ENCODE assay signal across 15 cellular contexts in genomic region chr1:203135636-203136305, GRCh38. TPM values are rescaled to one million over a fixed set of nuclear protein-coding genes. Genes with fewer than 3 reads are reported as not detected.
A peak's percentile ranks its signal among the peaks of the same experiment; 100 is the strongest.
DNase-seq lines count a peak whose midpoint lies in the region; ATAC-seq and TF ChIP-seq lines count a peak whose summit lies in the region.
"Had no signal": no experiment of that assay in that cellular context is flagged by ENCODE, and none has a peak within 500 bp of the region (broad histone marks: within the 10 kb centered on the region; RNA-seq: fewer than 3 reads in every experiment).

No MANE protein-coding gene starts in this region.

- intact Hi-C loops in cardiac septum (cut with DNase I) (no loop called here), Right ventricle myocardium inferior (cut with DNase I) (no loop called here), upper lobe of right lung (cut with DNase I) (no loop called here), heart right ventricle (cut with DNase I) (no loop called here)

- peaks cover 5 to 10% of the 10 kb centered on the region in 2 donors for H3K4me1 Mint-ChIP-seq in immature natural killer cell

- no peak overlapping the region for H3K4me3 ChIP-seq in upper lobe of right lung
- H3K4me3 ChIP-seq in heart right ventricle: no peak overlapping the region

- no peaks in the 10 kb centered on the region for H3K36me3 Mint-ChIP-seq in immature natural killer cell
- H3K36me3 Mint-ChIP-seq: naive thymus-derived CD8-positive, alpha-beta T cell had no signal

- H3K27ac Mint-ChIP-seq in immature natural killer cell: no peak overlapping the region

- no peak overlapping the region for H3K27ac ChIP-seq in upper lobe of right lung
- no peak overlapping the region for H3K27ac ChIP-seq in heart right ventricle

- no peaks in the 10 kb centered on the region for H3K27me3 ChIP-seq in upper lobe of right lung
- peaks cover 0 to 34% (median 0%) of the 10 kb centered on the region in 7 donors for H3K27me3 ChIP-seq in heart right ventricle

- H3K9me3 ChIP-seq in upper lobe of right lung (no peaks in the 10 kb centered on the region), heart right ventricle (no peaks in the 10 kb centered on the region)

- 64 to 73% methylated on average over 8 of the region's 8 CpGs for WGBS in heart right ventricle, 2 donors

- DNase-seq in cardiac septum (ENCODE audit: low spot score) (peak; percentile 74), Right ventricle myocardium inferior (ENCODE audit: missing footprints) (no peak), RPMI7951 (ENCODE audit: low read depth) (peak; percentile 68), upper lobe of right lung (peak; percentile 44), heart right ventricle (no peak), immature natural killer cell (no peak)
- DNase-seq: activated T-cell treated with anti-CD3 and anti-CD28 coated beads, Interleukin-2, amount 50 U/mL, for 1 hour; NCI-H1930 had no signal

- ATAC-seq in Right ventricle myocardium inferior (no peak), esophagus mucosa (peak; percentile 52), upper lobe of right lung (peak; percentile 31), heart right ventricle (no peak), GM21723 (IDR thresholded peaks at IDR 0.05; ENCODE audit: unreplicated experiment) (no peak)
- ATAC-seq: naive thymus-derived CD8-positive, alpha-beta T cell had no signal

- peaks cover 4% of the 10 kb centered on the region for H3K4me1 ChIP-seq in upper lobe of right lung
- H3K4me1 ChIP-seq in heart right ventricle: peaks cover 0 to 19% (median 9%) of the 10 kb centered on the region in 9 donors

- no peak overlapping the region for H3K4me3 Mint-ChIP-seq in immature natural killer cell
- H3K4me3 Mint-ChIP-seq: naive thymus-derived CD8-positive, alpha-beta T cell had no signal

- peaks cover 0 to 9% (median 2%) of the 10 kb centered on the region in 3 donors for H3K27me3 Mint-ChIP-seq in immature natural killer cell (ENCODE audit: low read depth in 3 of 3)

- no peaks in the 10 kb centered on the region for H3K9me3 Mint-ChIP-seq in immature natural killer cell
- H3K9me3 Mint-ChIP-seq: naive thymus-derived CD8-positive, alpha-beta T cell had no signal

- TF ChIP-seq CTCF in upper lobe of right lung (IDR thresholded peaks at IDR 0.05) (no peak), heart right ventricle (IDR thresholded peaks at IDR 0.05) (no peak)

- no peaks in the 10 kb centered on the region for H3K36me3 ChIP-seq in upper lobe of right lung
- H3K36me3 ChIP-seq in heart right ventricle: no peaks in the 10 kb centered on the region

RNA-seq across cellular contexts. Expression of gene ADORA1, which starts 8.2 kb away (rescaled TPM):
- total RNA-seq in cardiac septum (12.1 TPM), Right ventricle myocardium inferior (19.0 TPM), esophagus mucosa (0.28 TPM), upper lobe of right lung (4.1 TPM), heart right ventricle (10 to 100 TPM in 4 of 10 donors, 1 to 10 TPM in 6; 5.1 to 12.2 (median 9.3) TPM)
- 15.0 and 16.6 TPM in 2 replicates for total RNA-seq in RPMI7951 (2014; rRNA removed; shearing (Covaris generic))
- polyA plus RNA-seq in heart right ventricle (1 to 10 TPM; 1.8 to 8.3 TPM), immature natural killer cell (1 to 10 TPM in 1 of 3 donors, under 1 TPM in 1, not detected in 1; 0.18 to 3.7 TPM)
- total RNA-seq: naive thymus-derived CD8-positive, alpha-beta T cell; OCI-LY7 had no signal
- polyA plus RNA-seq: HepG2; naive thymus-derived CD8-positive, alpha-beta T cell had no signal

RNA-seq across cellular contexts. Expression of gene MYBPH, which starts 39.9 kb away (rescaled TPM):
- not detected for total RNA-seq in cardiac septum
- total RNA-seq in Right ventricle myocardium inferior: not detected
- total RNA-seq in RPMI7951 (2014; rRNA removed; shearing (Covaris generic)): 0.48 and 1.4 TPM in 2 replicates
- not detected for total RNA-seq in esophagus mucosa
- total RNA-seq in upper lobe of right lung: not detected
- total RNA-seq in heart right ventricle: not detected
- not detected for polyA plus RNA-seq in heart right ventricle
- not detected for polyA plus RNA-seq in immature natural killer cell
- total RNA-seq: HepG2; naive thymus-derived CD8-positive, alpha-beta T cell; OCI-LY7 had no signal
- polyA plus RNA-seq: HepG2; naive thymus-derived CD8-positive, alpha-beta T cell; urinary bladder had no signal

RNA-seq across cellular contexts. Expression of gene MYOG, which starts 50.0 kb away (rescaled TPM):
- total RNA-seq in cardiac septum: 0.16 TPM
- total RNA-seq in Right ventricle myocardium inferior: not detected
- not detected in 2 replicates for total RNA-seq in RPMI7951 (2014; rRNA removed; shearing (Covaris generic))
- total RNA-seq in esophagus mucosa: not detected
- total RNA-seq in upper lobe of right lung: not detected
- not detected for total RNA-seq in heart right ventricle
- polyA plus RNA-seq in heart right ventricle: under 1 TPM in 1 of 2 donors, not detected in 1; 0.06 TPM
- not detected for polyA plus RNA-seq in immature natural killer cell
- total RNA-seq: G401; HepG2; naive thymus-derived CD8-positive, alpha-beta T cell; OCI-LY7 had no signal
- polyA plus RNA-seq: HepG2; naive thymus-derived CD8-positive, alpha-beta T cell; urinary bladder had no signal

RNA-seq across cellular contexts. Expression of gene CHI3L1, which starts 50.7 kb away (rescaled TPM):
- 7.4 TPM for total RNA-seq in cardiac septum
- 0.46 TPM for total RNA-seq in Right ventricle myocardium inferior
- not detected in 2 replicates for total RNA-seq in RPMI7951 (2014; rRNA removed; shearing (Covaris generic))
- total RNA-seq in esophagus mucosa: 20.5 TPM
- 85.1 TPM for total RNA-seq in upper lobe of right lung
- 10 to 100 TPM in 1 of 10 donors, 1 to 10 TPM in 3, under 1 TPM in 5, not detected in 1; 0.15 to 11.0 (median 0.42) TPM for total RNA-seq in heart right ventricle
- 10 to 100 TPM in 1 of 2 donors, 1 to 10 TPM in 1; 2.2 to 14.3 TPM for polyA plus RNA-seq in heart right ventricle
- not detected for polyA plus RNA-seq in immature natural killer cell
- total RNA-seq: naive thymus-derived CD8-positive, alpha-beta T cell; OCI-LY7 had no signal
- polyA plus RNA-seq: naive thymus-derived CD8-positive, alpha-beta T cell had no signal

Comparison
In these comparisons a context has a peak if more than half of its experiments do, and no peak if none do; other contexts are left out.
1. DNase-seq: peak in cardiac septum (single experiment), RPMI7951 (single experiment) and upper lobe of right lung (single experiment); none in Right ventricle myocardium inferior (single experiment), heart right ventricle (0 of 2) and immature natural killer cell (0 of 3).
2. ATAC-seq: peak in esophagus mucosa (single experiment) and upper lobe of right lung (single experiment); none in Right ventricle myocardium inferior (single experiment), heart right ventricle (0 of 8) and GM21723 (single experiment).